In genomic region chr17:42677921-42678781, GRCh38 we compare ENCODE assay signal across 8 cellular contexts. TPM values are rescaled to one million over a fixed set of nuclear protein-coding genes. Genes with fewer than 3 reads are reported as not detected.
DNase-seq lines count a peak whose midpoint lies in the region; ATAC-seq, FAIRE-seq and TF ChIP-seq lines count a peak whose summit lies in the region.

No MANE protein-coding gene starts in this region.

- DNase-seq in GM12892 (ENCODE audit: insufficient read length) (peak; percentile 80), HUDEP-2 (lab: John Stamatoyannopoulos, UW; ENCODE audit: unreplicated experiment in 76 of 76) (peak in 74 of 76 experiments; percentile 46 to 93 (median 83)), NOMO-1 (lab: John Stamatoyannopoulos, UW; ENCODE audit: unreplicated experiment in 2 of 2) (peak; percentile 91 to 93), lung microvascular endothelial cell (ENCODE audit: low read depth in 2 of 2) (peak; percentile 79 to 86)
- DNase-seq in activated CD8-positive, alpha-beta memory T cell treated with anti-CD3 and anti-CD28 coated beads for 48 hours (ENCODE audit: low read depth in 2 of 3, low spot score in 2 of 3) = peak in 2 of 3 experiments; percentile 58 to 62
- peak; percentile 44 to 64 (median 50) for DNase-seq in effector memory CD4-positive, alpha-beta T cell
- peak; percentile 44 to 72 (median 61) for DNase-seq in stimulated activated CD4-positive, alpha-beta T cell treated with anti-CD3 and anti-CD28 coated beads, TNF-alpha, amount 100 ng/mL, for 4 hours (ENCODE audit: low read depth in 3 of 3)

- TF ChIP-seq POLR2A in GM12892 (IDR thresholded peaks at IDR 0.05; ENCODE audit: low read depth, low read length) = peak; percentile 48; the same call in 1 of the 2 replicates

- peak overlapping the region; percentile 76 for H3K4me3 ChIP-seq in effector memory CD4-positive, alpha-beta T cell (ENCODE audit: insufficient read depth, low read depth, low read length, poor library complexity, severe bottlenecking)

- peaks cover 77% of the 10 kb centered on the region for H3K4me1 ChIP-seq in effector memory CD4-positive, alpha-beta T cell (ENCODE audit: control insufficient read depth, insufficient read depth, low read length, poor library complexity, severe bottlenecking)

- H3K27ac ChIP-seq in effector memory CD4-positive, alpha-beta T cell (ENCODE audit: insufficient read depth, low read length, poor library complexity, severe bottlenecking) = peak overlapping the region; percentile 63

- no peak for ATAC-seq in GM21786 (IDR thresholded peaks at IDR 0.05; ENCODE audit: unreplicated experiment)

- H3K9me3 ChIP-seq in effector memory CD4-positive, alpha-beta T cell (ENCODE audit: control insufficient read depth, low read length) = no peaks in the 10 kb centered on the region

- H3K36me3 ChIP-seq in effector memory CD4-positive, alpha-beta T cell (ENCODE audit: control insufficient read depth, insufficient read depth, low read length) = no peaks in the 10 kb centered on the region

- FAIRE-seq in GM12892 (lab: Jason Lieb, UNC) = peak; percentile 94

- peaks cover 49% of the 10 kb centered on the region for H3K27me3 ChIP-seq in effector memory CD4-positive, alpha-beta T cell (replicated peaks; ENCODE audit: control insufficient read depth, insufficient read depth, low read length, poor library complexity, severe bottlenecking)

RNA-seq across cellular contexts. Expression of gene PLEKHH3, which starts 1.4 kb away (rescaled TPM):
- 8.8 TPM for polyA plus RNA-seq in GM12892 (2012; ENCODE audit: missing spikeins)
- 10.2 and 11.9 TPM in 2 replicates for total RNA-seq in lung microvascular endothelial cell

RNA-seq across cellular contexts. Expression of gene CCR10, which starts 3.5 kb away (rescaled TPM):
- 1.6 TPM for polyA plus RNA-seq in GM12892 (2012; ENCODE audit: missing spikeins)
- 2.0 and 3.5 TPM in 2 replicates for total RNA-seq in lung microvascular endothelial cell

RNA-seq across cellular contexts. Expression of gene CNTNAP1, which starts 4.2 kb away (rescaled TPM):
- polyA plus RNA-seq in GM12892 (2012; ENCODE audit: missing spikeins) = 17.1 TPM
- 6.7 and 15.3 TPM in 2 replicates for total RNA-seq in lung microvascular endothelial cell

RNA-seq across cellular contexts. Expression of gene TUBG2, which starts 19.1 kb away (rescaled TPM):
- polyA plus RNA-seq in GM12892 (2012; ENCODE audit: missing spikeins) = 15.9 TPM
- total RNA-seq in lung microvascular endothelial cell = 3.5 and 4.8 TPM in 2 replicates
